In the genomic region with DNA sequence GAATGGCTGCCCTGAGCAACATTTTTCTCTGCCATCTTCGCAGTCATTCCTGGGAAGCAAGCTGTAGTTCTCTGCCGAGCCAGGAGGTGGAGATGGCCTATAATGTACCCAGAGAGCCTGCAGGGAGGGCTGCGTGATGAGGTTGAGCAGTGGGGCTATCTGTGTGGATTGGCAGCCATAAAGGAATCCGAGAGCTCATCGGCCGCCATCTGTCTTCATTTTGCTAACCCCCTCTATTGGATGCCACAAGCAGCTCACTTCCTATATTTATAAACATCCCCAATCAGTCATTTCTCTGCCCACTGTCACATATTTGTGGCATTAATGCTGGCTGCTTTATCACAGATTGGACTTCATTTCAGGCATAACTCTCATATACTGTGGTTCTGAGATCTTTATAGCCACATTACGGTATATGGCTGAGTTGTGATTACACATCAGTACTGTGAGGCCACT, we compare ENCODE assay signal across 10 cellular contexts.
DNase-seq lines count a peak whose midpoint lies in the region; ATAC-seq, FAIRE-seq and TF ChIP-seq lines count a peak whose summit lies in the region.
"Had no signal": no experiment of that assay in that cellular context is flagged by ENCODE, and none has a peak within 500 bp of the region (broad histone marks: within the 10 kb centered on the region; RNA-seq: fewer than 3 reads in every experiment).

No MANE protein-coding gene starts in this region.

- H3K36me3 Mint-ChIP-seq in osteocyte (ENCODE audit: unreplicated experiment), result no peaks in the 10 kb centered on the region

- TF ChIP-seq CTCF in Loucy (conservative IDR thresholded peaks at IDR 0.05; ENCODE audit: low read length) (peak; percentile 72), brain microvascular endothelial cell (IDR thresholded peaks at IDR 0.05; ENCODE audit: low read depth, low read length, missing control alignments) (peak; percentile 90), osteocyte (IDR thresholded peaks at IDR 0.05) (peak; percentile 44), prostate gland (IDR thresholded peaks at IDR 0.05) (peak in 1 of 4 experiments; percentile 6)

- H3K4me1 ChIP-seq in Loucy (ENCODE audit: insufficient read depth, low read length, poor library complexity, severe bottlenecking) (peaks cover 18% of the 10 kb centered on the region), prostate gland (replicated peaks) (no peaks in the 10 kb centered on the region)

- ATAC-seq in GM19351 (IDR thresholded peaks at IDR 0.05; ENCODE audit: unreplicated experiment), result peak; percentile 87

- no peaks in the 10 kb centered on the region for H3F3A ChIP-seq in Loucy (ENCODE audit: low read depth)

- no peak for FAIRE-seq in HTR-8/SVneo (lab: Jason Lieb, UNC)
- FAIRE-seq: islet of Langerhans had no signal

- H3K9me3 ChIP-seq in Loucy (ENCODE audit: insufficient read depth, low read depth, low read length) (no peaks in the 10 kb centered on the region), prostate gland (no peaks in the 10 kb centered on the region)

- H3K36me3 ChIP-seq in Loucy (ENCODE audit: insufficient read depth, low read length) (no peaks in the 10 kb centered on the region), brain microvascular endothelial cell (replicated peaks) (no peaks in the 10 kb centered on the region), prostate gland (no peaks in the 10 kb centered on the region)

- no peaks in the 10 kb centered on the region for H3K9me2 ChIP-seq in Loucy (replicated peaks; ENCODE audit: low read depth, low read length)

- H4K20me1 ChIP-seq in Loucy (ENCODE audit: insufficient read depth, low read length, poor library complexity, severe bottlenecking), result no peaks in the 10 kb centered on the region

- H3K9ac ChIP-seq in Loucy (ENCODE audit: low read depth, low read length, poor library complexity, severe bottlenecking), result peak overlapping the region; percentile 33

- no peaks in the 10 kb centered on the region for H3K9me3 Mint-ChIP-seq in osteocyte (ENCODE audit: unreplicated experiment)

- no peaks in the 10 kb centered on the region for H3K4me1 Mint-ChIP-seq in osteocyte (ENCODE audit: unreplicated experiment)

- H3K27me3 ChIP-seq in Loucy (ENCODE audit: insufficient read depth, low read length, poor library complexity, severe bottlenecking) (no peaks in the 10 kb centered on the region), brain microvascular endothelial cell (replicated peaks) (no peaks in the 10 kb centered on the region), prostate gland (replicated peaks; ENCODE audit: insufficient read depth) (no peaks in the 10 kb centered on the region)

- intact Hi-C loops in prostate gland (cut with DNase I), result no loop called here

- WGBS in prostate gland, result 73% methylated on average over 7 of the region's 7 CpGs

- in situ Hi-C loops in brain microvascular endothelial cell (cut with HindIII; ENCODE audit: low pct_ligation_motif_present, low sequenced_read_pairs), result no loop called here

- H3K27ac ChIP-seq in brain microvascular endothelial cell (no peak overlapping the region), prostate gland (no peak overlapping the region)
- H3K27ac ChIP-seq: SK-N-MC had no signal

- H3K4me3 ChIP-seq in Loucy (ENCODE audit: low read length, poor library complexity, severe bottlenecking), result no peak overlapping the region
- H3K4me3 ChIP-seq in brain microvascular endothelial cell (ENCODE audit: low read depth, low read length), result no peak overlapping the region
- no peak overlapping the region for H3K4me3 ChIP-seq in prostate gland
- H3K4me3 ChIP-seq: SK-N-MC had no signal

- H3K4me3 Mint-ChIP-seq in osteocyte (ENCODE audit: unreplicated experiment), result no peak overlapping the region

- peak; percentile 54 for DNase-seq in EH (ENCODE audit: low read depth)
- DNase-seq in brain microvascular endothelial cell, result peak; percentile 52
- DNase-seq in osteocyte (ENCODE audit: extremely low spot score, unreplicated experiment), result no peak
- no peak for DNase-seq in prostate gland (ENCODE audit: low spot score)
- no peak for DNase-seq in HTR-8/SVneo (ENCODE audit: insufficient read length, low spot score)
- DNase-seq in activated CD8-positive, alpha-beta memory T cell treated with anti-CD3 and anti-CD28 coated beads, Interleukin-2, amount 50 U/mL, for 48 hours, result no peak

- H3K79me2 ChIP-seq in Loucy (ENCODE audit: insufficient read depth, low read length), result no peaks in the 10 kb centered on the region

- peaks cover 14% of the 10 kb centered on the region for H3K27me3 Mint-ChIP-seq in osteocyte (ENCODE audit: unreplicated experiment)

- H2AFZ ChIP-seq in Loucy (ENCODE audit: low read length), result no peak overlapping the region

- H3K4me2 ChIP-seq in Loucy (ENCODE audit: low read depth, low read length, poor library complexity, severe bottlenecking), result peak overlapping the region; percentile 46

- no peak for TF ChIP-seq POLR2A in prostate gland (IDR thresholded peaks at IDR 0.05)

- no peak overlapping the region for H3K27ac Mint-ChIP-seq in osteocyte (ENCODE audit: unreplicated experiment)

Comparison
In these comparisons a context has a peak if more than half of its experiments do, and no peak if none do; other contexts are left out.
1. DNase-seq: peak in EH (single experiment) and brain microvascular endothelial cell (single experiment); none in osteocyte (single experiment), prostate gland (single experiment), HTR-8/SVneo (single experiment) and activated CD8-positive, alpha-beta memory T cell treated with anti-CD3 and anti-CD28 coated beads, Interleukin-2, amount 50 U/mL, for 48 hours (single experiment).